Comparison of ENCODE assay signal across 1 cellular context in the genomic region with DNA sequence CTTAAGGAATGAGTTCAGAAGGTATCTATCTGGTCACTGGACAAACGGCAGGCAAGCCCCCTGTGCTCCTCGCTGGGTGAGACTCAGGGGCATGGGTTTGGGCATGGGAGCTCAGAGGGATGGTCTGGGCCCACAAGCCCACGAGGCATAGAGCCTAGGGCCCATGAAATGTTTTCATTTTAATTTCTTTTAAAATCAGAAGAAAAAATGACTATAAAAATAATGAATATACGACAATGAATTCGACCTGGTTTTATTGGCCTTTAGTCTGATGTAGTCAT.
TF ChIP-seq lines count a peak whose summit lies in the region.

No MANE protein-coding gene starts in this region.

TF ChIP-seq in WTC11, 78 proteins besides CTCF, POLR2A, EP300 and RAD21 (continued from another document):
- TF ChIP-seq, protein P1, sequence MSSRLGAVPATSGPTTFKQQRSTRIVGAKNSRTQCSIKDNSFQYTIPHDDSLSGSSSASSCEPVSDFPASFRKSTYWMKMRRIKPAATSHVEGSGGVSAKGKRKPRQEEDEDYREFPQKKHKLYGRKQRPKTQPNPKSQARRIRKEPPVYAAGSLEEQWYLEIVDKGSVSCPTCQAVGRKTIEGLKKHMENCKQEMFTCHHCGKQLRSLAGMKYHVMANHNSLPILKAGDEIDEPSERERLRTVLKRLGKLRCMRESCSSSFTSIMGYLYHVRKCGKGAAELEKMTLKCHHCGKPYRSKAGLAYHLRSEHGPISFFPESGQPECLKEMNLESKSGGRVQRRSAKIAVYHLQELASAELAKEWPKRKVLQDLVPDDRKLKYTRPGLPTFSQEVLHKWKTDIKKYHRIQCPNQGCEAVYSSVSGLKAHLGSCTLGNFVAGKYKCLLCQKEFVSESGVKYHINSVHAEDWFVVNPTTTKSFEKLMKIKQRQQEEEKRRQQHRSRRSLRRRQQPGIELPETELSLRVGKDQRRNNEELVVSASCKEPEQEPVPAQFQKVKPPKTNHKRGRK (CRISPR knock-in tag; IDR thresholded peaks at IDR 0.05; ENCODE audit: borderline replicate concordance): no peak
- no peak for TF ChIP-seq ATF1 (CRISPR knock-in tag; IDR thresholded peaks at IDR 0.05)
- no peak for TF ChIP-seq NR1H2 (CRISPR knock-in tag; IDR thresholded peaks at IDR 0.05)
- no peak for TF ChIP-seq TEAD4 (CRISPR knock-in tag; IDR thresholded peaks at IDR 0.05)
- TF ChIP-seq ZNF232 (CRISPR knock-in tag; IDR thresholded peaks at IDR 0.05): no peak
- no peak for TF ChIP-seq SMAD4 (CRISPR knock-in tag; IDR thresholded peaks at IDR 0.05)
- TF ChIP-seq, protein P2, sequence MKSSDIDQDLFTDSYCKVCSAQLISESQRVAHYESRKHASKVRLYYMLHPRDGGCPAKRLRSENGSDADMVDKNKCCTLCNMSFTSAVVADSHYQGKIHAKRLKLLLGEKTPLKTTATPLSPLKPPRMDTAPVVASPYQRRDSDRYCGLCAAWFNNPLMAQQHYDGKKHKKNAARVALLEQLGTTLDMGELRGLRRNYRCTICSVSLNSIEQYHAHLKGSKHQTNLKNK (CRISPR knock-in tag; IDR thresholded peaks at IDR 0.05): no peak
- TF ChIP-seq, protein P3, sequence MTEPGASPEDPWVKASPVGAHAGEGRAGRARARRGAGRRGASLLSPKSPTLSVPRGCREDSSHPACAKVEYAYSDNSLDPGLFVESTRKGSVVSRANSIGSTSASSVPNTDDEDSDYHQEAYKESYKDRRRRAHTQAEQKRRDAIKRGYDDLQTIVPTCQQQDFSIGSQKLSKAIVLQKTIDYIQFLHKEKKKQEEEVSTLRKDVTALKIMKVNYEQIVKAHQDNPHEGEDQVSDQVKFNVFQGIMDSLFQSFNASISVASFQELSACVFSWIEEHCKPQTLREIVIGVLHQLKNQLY (CRISPR knock-in tag; IDR thresholded peaks at IDR 0.05): no peak
- TF ChIP-seq, protein P4, sequence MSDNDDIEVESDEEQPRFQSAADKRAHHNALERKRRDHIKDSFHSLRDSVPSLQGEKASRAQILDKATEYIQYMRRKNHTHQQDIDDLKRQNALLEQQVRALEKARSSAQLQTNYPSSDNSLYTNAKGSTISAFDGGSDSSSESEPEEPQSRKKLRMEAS (CRISPR knock-in tag; IDR thresholded peaks at IDR 0.05): no peak
